Comparison of ENCODE assay signal across 15 cellular contexts in the genomic region with DNA sequence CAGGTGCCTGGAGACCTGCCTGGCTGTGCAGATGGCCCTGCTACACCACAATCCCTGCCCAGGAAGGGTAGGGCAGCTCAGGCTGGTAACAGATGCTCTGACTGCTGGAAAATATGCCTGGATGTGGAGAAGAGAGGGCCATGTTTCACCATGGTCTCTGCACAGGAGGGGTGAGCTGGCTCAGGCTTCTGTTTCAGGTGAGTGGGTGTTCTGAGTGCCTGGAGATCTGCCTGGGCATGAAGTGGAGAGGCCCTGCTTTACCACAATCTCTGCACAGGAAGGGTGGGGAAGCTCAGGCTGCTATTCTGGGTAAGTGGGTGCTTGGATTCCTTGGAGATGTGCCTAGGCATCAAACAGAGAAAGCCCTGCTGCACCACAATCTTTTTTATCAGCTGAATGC.
DNase-seq lines count a peak whose midpoint lies in the region; ATAC-seq, FAIRE-seq and TF ChIP-seq lines count a peak whose summit lies in the region.
"Had no signal": no experiment of that assay in that cellular context is flagged by ENCODE, and none has a peak within 500 bp of the region (broad histone marks: within the 10 kb centered on the region; RNA-seq: fewer than 3 reads in every experiment).

No MANE protein-coding gene starts in this region.

- TF ChIP-seq CTCF in epithelial cell of esophagus (IDR thresholded peaks at IDR 0.05; ENCODE audit: insufficient read depth, low read depth, low read length, missing control alignments) (no peak), osteocyte (IDR thresholded peaks at IDR 0.05) (no peak)

- ATAC-seq in HG03520 (IDR thresholded peaks at IDR 0.05; ENCODE audit: unreplicated experiment), result peak; percentile 29
- ATAC-seq: activated CD4-positive, CD25-positive, alpha-beta regulatory T cell treated with anti-CD3 and anti-CD28 coated beads, Interleukin-2, amount 50 U/mL, for 24 hours; natural killer cell had no signal

- H3K27ac Mint-ChIP-seq in osteocyte (ENCODE audit: unreplicated experiment), result no peak overlapping the region
- H3K27ac Mint-ChIP-seq: natural killer cell had no signal

- peaks cover 17% of the 10 kb centered on the region for H3K27me3 Mint-ChIP-seq in osteocyte (ENCODE audit: unreplicated experiment)

- peaks cover 7% of the 10 kb centered on the region for H3K9me3 Mint-ChIP-seq in osteocyte (ENCODE audit: unreplicated experiment)

- H3K4me1 Mint-ChIP-seq in osteocyte (ENCODE audit: unreplicated experiment), result no peaks in the 10 kb centered on the region
- H3K4me1 Mint-ChIP-seq: natural killer cell had no signal

- peak overlapping the region; percentile 15 for H3K4me3 ChIP-seq in epithelial cell of esophagus (ENCODE audit: low read length)
- H3K4me3 ChIP-seq: MG63, uterus had no signal

- DNase-seq in DMS53 treated with DMSO at 0.1 percent for 48 hours (lab: John Stamatoyannopoulos, UW; ENCODE audit: unreplicated experiment) (peak; percentile 48), GM19239 (ENCODE audit: insufficient read length, low spot score) (no peak), epithelial cell of esophagus (ENCODE audit: low read depth) (peak; percentile 96), HT-29 (ENCODE audit: low spot score) (no peak), KG1 (lab: John Stamatoyannopoulos, UW) (no peak), osteocyte (ENCODE audit: extremely low spot score, unreplicated experiment) (no peak), SKM-1 treated with dmso at 0.1 percent for 144 hours (lab: John Stamatoyannopoulos, UW; ENCODE audit: unreplicated experiment) (no peak)
- DNase-seq: activated gamma-delta T cell, islet precursor cell, MG63, natural killer cell, NCI-H82, uterus had no signal

- FAIRE-seq in GM19239 (lab: Jason Lieb, UNC), result peak; percentile 4

- no peak overlapping the region for H3K4me3 Mint-ChIP-seq in osteocyte (ENCODE audit: unreplicated experiment)
- H3K4me3 Mint-ChIP-seq: natural killer cell had no signal

- H3K36me3 Mint-ChIP-seq in osteocyte (ENCODE audit: unreplicated experiment), result no peaks in the 10 kb centered on the region

Comparison
In these comparisons a context has a peak if more than half of its experiments do, and no peak if none do; other contexts are left out.
1. DNase-seq: peak in DMS53 treated with DMSO at 0.1 percent for 48 hours (single experiment) and epithelial cell of esophagus (single experiment); none in GM19239 (single experiment), HT-29 (single experiment), KG1 (single experiment), osteocyte (single experiment) and SKM-1 treated with dmso at 0.1 percent for 144 hours (single experiment).